In genomic region chr22:45876136-45877035, GRCh38 we compare ENCODE assay signal across 23 cellular contexts.
A peak's percentile ranks its signal among the peaks of the same experiment; 100 is the strongest.
DNase-seq lines count a peak whose midpoint lies in the region; ATAC-seq and TF ChIP-seq lines count a peak whose summit lies in the region.
"Had no signal": no experiment of that assay in that cellular context is flagged by ENCODE, and none has a peak within 500 bp of the region (broad histone marks: within the 10 kb centered on the region; RNA-seq: fewer than 3 reads in every experiment).

No MANE protein-coding gene starts in this region.

- peaks cover 74% of the 10 kb centered on the region for H3K27me3 ChIP-seq in transverse colon
- H3K27me3 ChIP-seq in naive thymus-derived CD4-positive, alpha-beta T cell (ENCODE audit: control insufficient read depth in 2 of 2, insufficient read depth in 2 of 2, low read length in 2 of 2): no peaks in the 10 kb centered on the region

- H3K4me3 Mint-ChIP-seq in mesothelial cell of epicardium: no peak overlapping the region
- H3K4me3 Mint-ChIP-seq in naive thymus-derived CD4-positive, alpha-beta T cell: no peak overlapping the region
- H3K4me3 Mint-ChIP-seq: activated naive CD4-positive, alpha-beta T cell treated with anti-CD3 and anti-CD28 coated beads, Interleukin-2, amount 10 ng/mL, durations not matched to agents 7 days and 5 days; GM23338; immature natural killer cell; stimulated activated naive CD8-positive, alpha-beta T cell treated with anti-CD3 and anti-CD28 coated beads, Interleukin-15, Interleukin-2, amounts not matched to agents 100 ng/mL and 50 ng/mL, for 24 hours; T-helper 1 cell treated with Interleukin-12 subunit alpha and Interleukin-12 subunit beta and Interleukin-4 antibody, amounts not matched to agents 30 μg/mL and 1 μg/mL, for 36 hours had no signal

- POLR2A ChIA-PET in naive thymus-derived CD4-positive, alpha-beta T cell (lab: Charles Lee): no interaction called here

- ATAC-seq in naive thymus-derived CD4-positive, alpha-beta T cell: no peak
- ATAC-seq: GM23338 had no signal

- H3K27ac Mint-ChIP-seq in mesothelial cell of epicardium: no peak overlapping the region
- no peak overlapping the region for H3K27ac Mint-ChIP-seq in naive thymus-derived CD4-positive, alpha-beta T cell
- H3K27ac Mint-ChIP-seq: activated naive CD4-positive, alpha-beta T cell treated with anti-CD3 and anti-CD28 coated beads, Interleukin-2, amount 10 ng/mL, durations not matched to agents 7 days and 5 days; GM23338; immature natural killer cell; stimulated activated naive CD8-positive, alpha-beta T cell treated with anti-CD3 and anti-CD28 coated beads, Interleukin-15, Interleukin-2, amounts not matched to agents 100 ng/mL and 50 ng/mL, for 24 hours; T-helper 1 cell treated with Interleukin-12 subunit alpha and Interleukin-12 subunit beta and Interleukin-4 antibody, amounts not matched to agents 30 μg/mL and 1 μg/mL, for 36 hours had no signal

- peaks cover 17% of the 10 kb centered on the region for H3K9me3 Mint-ChIP-seq in mesothelial cell of epicardium
- peaks cover 0 to 37% (median 9%) of the 10 kb centered on the region in 11 donors for H3K9me3 Mint-ChIP-seq in naive thymus-derived CD4-positive, alpha-beta T cell
- H3K9me3 Mint-ChIP-seq: GM23338 had no signal

- H3K4me1 ChIP-seq in transverse colon: no peaks in the 10 kb centered on the region
- H3K4me1 ChIP-seq in naive thymus-derived CD4-positive, alpha-beta T cell (ENCODE audit: control insufficient read depth in 2 of 2, insufficient read depth in 2 of 2, low read length in 2 of 2): no peaks in the 10 kb centered on the region

- TF ChIP-seq CTCF in mesothelial cell of epicardium (IDR thresholded peaks at IDR 0.05; ENCODE audit: unreplicated experiment) (no peak), transverse colon (IDR thresholded peaks at IDR 0.05) (no peak)

- no peak for TF ChIP-seq EP300 in transverse colon (IDR thresholded peaks at IDR 0.05; ENCODE audit: low read depth)

- CTCF ChIA-PET in naive thymus-derived CD4-positive, alpha-beta T cell (lab: Charles Lee): no interaction called here

- no peak overlapping the region for H3K4me3 ChIP-seq in transverse colon
- H3K4me3 ChIP-seq in naive thymus-derived CD4-positive, alpha-beta T cell (ENCODE audit: low read length): no peak overlapping the region
- H3K4me3 ChIP-seq: dorsolateral prefrontal cortex, GM23338, hepatocyte, lung had no signal

- H3K27ac ChIP-seq in transverse colon: no peak overlapping the region
- H3K27ac ChIP-seq in naive thymus-derived CD4-positive, alpha-beta T cell (ENCODE audit: low read depth, low read length): no peak overlapping the region
- H3K27ac ChIP-seq: dorsolateral prefrontal cortex, hepatocyte, neutrophil had no signal

- DNase-seq in activated effector memory CD4-positive, alpha-beta T cell treated with anti-CD3 and anti-CD28 coated beads, Interleukin-2, amount 50 U/mL, for 16 hours: peak; percentile 28
- no peak for DNase-seq in activated effector memory CD4-positive, alpha-beta T cell treated with Interleukin-2 at 50 U/mL for 16 hours
- DNase-seq in NCI-H2171 (lab: John Stamatoyannopoulos, UW) (peak; percentile 4), mesothelial cell of epicardium (ENCODE audit: low spot score in 2 of 2, unreplicated experiment in 2 of 2) (peak; percentile 15 to 35), transverse colon (peak; percentile 4), midbrain (lab: John Stamatoyannopoulos, UW) (no peak)
- DNase-seq in activated CD4-positive, alpha-beta T cell treated with anti-CD3 and anti-CD28 coated beads for 48 hours: no peak
- DNase-seq in naive thymus-derived CD4-positive, alpha-beta T cell: no peak
- DNase-seq: ACHN; activated CD4-positive, alpha-beta T cell treated with anti-CD3 and anti-CD28 coated beads, Interleukin-2, amount 50 U/mL, for 1 hour; activated naive CD4-positive, alpha-beta T cell treated with anti-CD3 and anti-CD28 coated beads, Interleukin-2, amount 10 ng/mL, durations not matched to agents 7 days and 5 days; caudate nucleus; immature natural killer cell; NCI-H2029; NCI-H446 treated with DMSO at 0.1 percent for 48 hours; stimulated activated CD4-positive, alpha-beta T cell treated with anti-CD3 and anti-CD28 coated beads, Interleukin-12 subunit alpha, Interleukin-12 subunit beta, amount 100 ng/mL, for 4 hours had no signal

- no peaks in the 10 kb centered on the region for H3K36me3 ChIP-seq in transverse colon
- no peaks in the 10 kb centered on the region for H3K36me3 ChIP-seq in naive thymus-derived CD4-positive, alpha-beta T cell (ENCODE audit: control insufficient read depth in 2 of 3, insufficient read depth in 3 of 3, low read length in 3 of 3)
- H3K36me3 ChIP-seq: neutrophil had no signal

- no peak for TF ChIP-seq POLR2A in transverse colon (IDR thresholded peaks at IDR 0.05)

- H3K9me3 ChIP-seq in transverse colon: peaks cover 0 to 7% of the 10 kb centered on the region in 2 donors
- H3K9me3 ChIP-seq in naive thymus-derived CD4-positive, alpha-beta T cell (ENCODE audit: control insufficient read depth in 2 of 3, low read length in 3 of 3): peaks cover 0 to 12% (median 0%) of the 10 kb centered on the region in 3 experiments
- H3K9me3 ChIP-seq: neutrophil had no signal

- intact Hi-C loops in transverse colon (cut with DNase I; ENCODE audit: low total_unique reads): no loop called here
- intact Hi-C loops in naive thymus-derived CD4-positive, alpha-beta T cell (cut with micrococcal nuclease): no loop called here

- in situ Hi-C loops in transverse colon (cut with MboI; ENCODE audit: low pct_ligation_motif_present in 1 of 4, low pct_unique_long_range_greater_than_20kb in 1 of 4, low sequenced_read_pairs in 3 of 4): no loop called here

- H3K27me3 Mint-ChIP-seq in mesothelial cell of epicardium (ENCODE audit: low read depth): peaks cover 16% of the 10 kb centered on the region
- H3K27me3 Mint-ChIP-seq in naive thymus-derived CD4-positive, alpha-beta T cell: peaks cover 14 to 53% (median 37%) of the 10 kb centered on the region in 5 donors

- H3K4me1 Mint-ChIP-seq in mesothelial cell of epicardium: peaks cover 17% of the 10 kb centered on the region
- H3K4me1 Mint-ChIP-seq in naive thymus-derived CD4-positive, alpha-beta T cell: peaks cover 0 to 7% (median 0%) of the 10 kb centered on the region in 7 donors
- H3K4me1 Mint-ChIP-seq: activated naive CD4-positive, alpha-beta T cell treated with anti-CD3 and anti-CD28 coated beads, Interleukin-2, amount 10 ng/mL, durations not matched to agents 7 days and 5 days; immature natural killer cell had no signal

- peaks cover 7% of the 10 kb centered on the region for H3K36me3 Mint-ChIP-seq in mesothelial cell of epicardium
- H3K36me3 Mint-ChIP-seq in naive thymus-derived CD4-positive, alpha-beta T cell: no peaks in the 10 kb centered on the region
- H3K36me3 Mint-ChIP-seq: activated naive CD4-positive, alpha-beta T cell treated with anti-CD3 and anti-CD28 coated beads, Interleukin-2, amount 10 ng/mL, durations not matched to agents 7 days and 5 days had no signal

- 89% methylated on average over 26 of the region's 26 CpGs; no CpG with 5 or more reads in 1 of the 2 donors for WGBS in transverse colon (ENCODE audit: low coverage in 1 of 2), 2 donors

Comparison
In these comparisons a context has a peak if more than half of its experiments do, and no peak if none do; other contexts are left out.
1. DNase-seq: peak in activated effector memory CD4-positive, alpha-beta T cell treated with anti-CD3 and anti-CD28 coated beads, Interleukin-2, amount 50 U/mL, for 16 hours (single experiment), NCI-H2171 (single experiment), mesothelial cell of epicardium (2 of 2) and transverse colon (single experiment); none in activated effector memory CD4-positive, alpha-beta T cell treated with Interleukin-2 at 50 U/mL for 16 hours (single experiment), activated CD4-positive, alpha-beta T cell treated with anti-CD3 and anti-CD28 coated beads for 48 hours (single experiment), midbrain (single experiment) and naive thymus-derived CD4-positive, alpha-beta T cell (0 of 9).